14 cellular contexts compared by ENCODE assay signal in genomic region chr4:14874990-14875389, GRCh38.
DNase-seq lines count a peak whose midpoint lies in the region; ATAC-seq and TF ChIP-seq lines count a peak whose summit lies in the region.
"Had no signal": no experiment of that assay in that cellular context is flagged by ENCODE, and none has a peak within 500 bp of the region (broad histone marks: within the 10 kb centered on the region; RNA-seq: fewer than 3 reads in every experiment).

No MANE protein-coding gene starts in this region.

- H3K27me3 ChIP-seq in gastrocnemius medialis, result no peaks in the 10 kb centered on the region
- H3K27me3 ChIP-seq in tibial nerve, result no peaks in the 10 kb centered on the region
- H3K27me3 ChIP-seq: SJSA1 had no signal

- peak; percentile 78 for DNase-seq in SK-MEL-5 (ENCODE audit: low read depth, low spot score)
- no peak for DNase-seq in NCI-H2081 treated with DMSO at 0.1 percent for 48 hours (lab: John Stamatoyannopoulos, UW)
- DNase-seq in gastrocnemius medialis, result no peak
- DNase-seq in KBM-7, result no peak
- DNase-seq in tibial nerve (ENCODE audit: low spot score in 2 of 2), result no peak
- DNase-seq: activated CD4-positive, alpha-beta T cell treated with anti-CD3 and anti-CD28 coated beads, Interleukin-2, amount 10 ng/mL, durations not matched to agents 24 days and 14 days; activated naive CD4-positive, alpha-beta T cell treated with anti-CD3 and anti-CD28 coated beads, Interleukin-2, amount 10 ng/mL, durations not matched to agents 7 days and 5 days; glutamatergic neuron; NCI-H524 had no signal

- H3K4me1 ChIP-seq in gastrocnemius medialis (no peaks in the 10 kb centered on the region), tibial nerve (peaks cover 0 to 7% (median 0%) of the 10 kb centered on the region in 4 donors)
- H3K4me1 ChIP-seq: SJSA1 had no signal

- in situ Hi-C loops in SK-MEL-5 (cut with HindIII; ENCODE audit: low pct_unique_long_range_greater_than_20kb, low sequenced_read_pairs) (no loop called here), gastrocnemius medialis (cut with MboI; ENCODE audit: low sequenced_read_pairs in 4 of 4) (no loop called here), KBM-7 (cut with MboI; ENCODE audit: low pct_unique_long_range_greater_than_20kb, low sequenced_read_pairs) (no loop called here)

- ATAC-seq in GM18517 (IDR thresholded peaks at IDR 0.05; ENCODE audit: unreplicated experiment), result peak; percentile 71
- ATAC-seq in GM21360 (IDR thresholded peaks at IDR 0.05; ENCODE audit: unreplicated experiment), result peak; percentile 61
- ATAC-seq in HG02981 (IDR thresholded peaks at IDR 0.05; ENCODE audit: unreplicated experiment), result peak; percentile 78
- no peak for ATAC-seq in gastrocnemius medialis

- TF ChIP-seq EP300 in tibial nerve (IDR thresholded peaks at IDR 0.05), result no peak

- H3K36me3 ChIP-seq in gastrocnemius medialis, result no peaks in the 10 kb centered on the region
- H3K36me3 ChIP-seq in tibial nerve, result no peaks in the 10 kb centered on the region
- H3K36me3 ChIP-seq: SJSA1 had no signal

- TF ChIP-seq CTCF in gastrocnemius medialis (IDR thresholded peaks at IDR 0.05 in 4 of 5, conservative IDR thresholded peaks at IDR 0.05 in 1 of 5) (no peak), tibial nerve (IDR thresholded peaks at IDR 0.05) (no peak)

- H3K9me3 ChIP-seq in gastrocnemius medialis, result no peaks in the 10 kb centered on the region
- H3K9me3 ChIP-seq in tibial nerve, result no peaks in the 10 kb centered on the region
- H3K9me3 ChIP-seq: SJSA1 had no signal

- no peak overlapping the region for H3K27ac ChIP-seq in gastrocnemius medialis
- no peak overlapping the region for H3K27ac ChIP-seq in tibial nerve
- H3K27ac ChIP-seq: C4-2B, SJSA1 had no signal

- WGBS in tibial nerve, 2 donors, result 71 to 88% methylated on average over 1 of the region's 1 CpG

- H3K4me3 ChIP-seq in gastrocnemius medialis (no peak overlapping the region), tibial nerve (no peak overlapping the region)
- H3K4me3 ChIP-seq: SJSA1 had no signal

- intact Hi-C loops in gastrocnemius medialis (cut with DNase I; ENCODE audit: low total_unique reads), result no loop called here

- TF ChIP-seq POLR2A in gastrocnemius medialis (IDR thresholded peaks at IDR 0.05) (no peak), tibial nerve (IDR thresholded peaks at IDR 0.05) (no peak)

Comparison
In these comparisons a context has a peak if more than half of its experiments do, and no peak if none do; other contexts are left out.
1. ATAC-seq: peak in GM18517 (single experiment), GM21360 (single experiment) and HG02981 (single experiment); none in gastrocnemius medialis (0 of 2).